8 cellular contexts compared by ENCODE assay signal in genomic region chr15:99565281-99566156, GRCh38. TPM values are rescaled to one million over a fixed set of nuclear protein-coding genes. Genes with fewer than 3 reads are reported as not detected.
DNase-seq lines count a peak whose midpoint lies in the region; ATAC-seq lines count a peak whose summit lies in the region.

Gene MEF2A (plus strand): TSS chr15:99565984. CDS start chr15:99633120, 67,136 bp downstream.

- intact Hi-C loops in CD4-positive, alpha-beta memory T cell (cut with micrococcal nuclease) = loop anchor here (1.0 to 10.0 kb wide), 8 partner anchors 121 to 1039 kb away; partner anchors contain the start of genes ADAMTS17, ASB7, LINS1 and LRRC28

- H3K4me1 Mint-ChIP-seq in CD4-positive, alpha-beta memory T cell = peaks cover 28 to 45% (median 36%) of the 10 kb centered on the region in 4 donors

- peaks cover 0 to 11% of the 10 kb centered on the region in 2 donors for H3K36me3 Mint-ChIP-seq in CD4-positive, alpha-beta memory T cell

- no peaks in the 10 kb centered on the region for H3K9me3 Mint-ChIP-seq in CD4-positive, alpha-beta memory T cell

- peaks cover 29% of the 10 kb centered on the region for H3K4me1 ChIP-seq in CD4-positive, alpha-beta memory T cell (ENCODE audit: insufficient read depth, low read length)
- H3K4me1 ChIP-seq in effector memory CD4-positive, alpha-beta T cell (ENCODE audit: control insufficient read depth, insufficient read depth, low read length, poor library complexity, severe bottlenecking) = peaks cover 4% of the 10 kb centered on the region

- CTCF ChIA-PET in CD4-positive, alpha-beta memory T cell (lab: Charles Lee; ENCODE audit: partially characterized antibody) = interaction anchor here (1.0 to 2.3 kb wide), 3 partner anchors 139 to 244 kb away, joined by 3 to 18 read pairs (median 3); no protein-coding TSS in a partner anchor
- CTCF ChIA-PET in activated CD8-positive, alpha-beta memory T cell treated with anti-CD3 and anti-CD28 coated beads for 36 hours (lab: Charles Lee) = interaction anchor here (1.1 kb wide), 1 partner anchor 139 kb away, joined by 4 read pairs; no protein-coding TSS in a partner anchor

- H3K27ac ChIP-seq in CD4-positive, alpha-beta memory T cell (ENCODE audit: low read depth, low read length) = peak within 1 kb of the TSS; percentile 85
- peak within 1 kb of the TSS; percentile 86 for H3K27ac ChIP-seq in effector memory CD4-positive, alpha-beta T cell (ENCODE audit: insufficient read depth, low read length, poor library complexity, severe bottlenecking)

- POLR2A ChIA-PET in CD4-positive, alpha-beta memory T cell (lab: Charles Lee; ENCODE audit: partially characterized antibody) = interaction anchor here (1.0 to 4.1 kb wide), 12 partner anchors 8 to 314 kb away, joined by 3 to 27 read pairs (median 4); partner anchors contain the start of genes LRRC28 and LYSMD4
- POLR2A ChIA-PET in activated CD8-positive, alpha-beta memory T cell treated with anti-CD3 and anti-CD28 coated beads for 36 hours (lab: Charles Lee) = interaction anchor here (0.7 kb wide), 2 partner anchors 67 to 314 kb away, joined by 3 to 4 read pairs; partner anchors contain the start of gene LRRC28

- H3K4me3 Mint-ChIP-seq in CD4-positive, alpha-beta memory T cell = peak within 1 kb of the TSS; percentile 95 to 100 (median 98)

- H3K4me3 ChIP-seq in CD4-positive, alpha-beta memory T cell (ENCODE audit: low read length in 2 of 2) = peak within 1 kb of the TSS; percentile 63 to 99
- peak within 1 kb of the TSS; percentile 84 for H3K4me3 ChIP-seq in effector memory CD4-positive, alpha-beta T cell (ENCODE audit: insufficient read depth, low read depth, low read length, poor library complexity, severe bottlenecking)

- peak; percentile 52 for ATAC-seq in GM19463 (IDR thresholded peaks at IDR 0.05; ENCODE audit: unreplicated experiment)

- H3K27me3 Mint-ChIP-seq in CD4-positive, alpha-beta memory T cell = peaks cover 0 to 3% of the 10 kb centered on the region in 2 donors

- peak within 1 kb of the TSS; percentile 95 to 99 (median 97) for H3K27ac Mint-ChIP-seq in CD4-positive, alpha-beta memory T cell

- H3K9me3 ChIP-seq in CD4-positive, alpha-beta memory T cell (ENCODE audit: control insufficient read depth in 1 of 2, low read length in 2 of 2) = no peaks in the 10 kb centered on the region
- H3K9me3 ChIP-seq in effector memory CD4-positive, alpha-beta T cell (ENCODE audit: control insufficient read depth, low read length) = no peaks in the 10 kb centered on the region

- DNase-seq in CD4-positive, alpha-beta memory T cell = peak; percentile 92 to 94 (median 92)
- DNase-seq in HPDE6-E6E7 (ENCODE audit: extremely low spot score) (peak; percentile 94), NOMO-1 (lab: John Stamatoyannopoulos, UW; ENCODE audit: unreplicated experiment in 2 of 2) (peak; percentile 81 to 83), lung microvascular endothelial cell (ENCODE audit: low read depth in 2 of 2) (peak; percentile 95 to 98)
- peak; percentile 81 to 87 (median 83) for DNase-seq in effector memory CD4-positive, alpha-beta T cell
- peak; percentile 78 to 85 (median 83) for DNase-seq in stimulated activated CD4-positive, alpha-beta T cell treated with anti-CD3 and anti-CD28 coated beads, TNF-alpha, amount 100 ng/mL, for 4 hours (ENCODE audit: low read depth in 3 of 3)

- H3K27me3 ChIP-seq in CD4-positive, alpha-beta memory T cell (ENCODE audit: insufficient read depth, low read length) = no peaks in the 10 kb centered on the region
- H3K27me3 ChIP-seq in effector memory CD4-positive, alpha-beta T cell (replicated peaks; ENCODE audit: control insufficient read depth, insufficient read depth, low read length, poor library complexity, severe bottlenecking) = no peaks in the 10 kb centered on the region

- no peaks in the 10 kb centered on the region for H3K36me3 ChIP-seq in CD4-positive, alpha-beta memory T cell (ENCODE audit: insufficient read depth, low read length)
- H3K36me3 ChIP-seq in effector memory CD4-positive, alpha-beta T cell (ENCODE audit: control insufficient read depth, insufficient read depth, low read length) = no peaks in the 10 kb centered on the region

RNA-seq across cellular contexts. Expression of gene MEF2A, which starts in this region (rescaled TPM):
- 10 to 100 TPM; 27.6 to 27.8 TPM for total RNA-seq in CD4-positive, alpha-beta memory T cell
- 10 to 100 TPM; 11.4 to 17.9 TPM for polyA plus RNA-seq in CD4-positive, alpha-beta memory T cell
- 10 to 100 TPM; 21.9 to 23.4 TPM for total RNA-seq in activated CD8-positive, alpha-beta memory T cell treated with anti-CD3 and anti-CD28 coated beads for 36 hours
- 13.9 and 16.5 TPM in 2 replicates for total RNA-seq in lung microvascular endothelial cell

Comparison
In these comparisons a context has a peak if more than half of its experiments do, and no peak if none do; other contexts are left out.
1. Peak in every context shown above with its lines: DNase-seq, ATAC-seq, H3K4me3 ChIP-seq and H3K27ac ChIP-seq.